Comparison of ENCODE assay signal across 8 cellular contexts in the genomic region with DNA sequence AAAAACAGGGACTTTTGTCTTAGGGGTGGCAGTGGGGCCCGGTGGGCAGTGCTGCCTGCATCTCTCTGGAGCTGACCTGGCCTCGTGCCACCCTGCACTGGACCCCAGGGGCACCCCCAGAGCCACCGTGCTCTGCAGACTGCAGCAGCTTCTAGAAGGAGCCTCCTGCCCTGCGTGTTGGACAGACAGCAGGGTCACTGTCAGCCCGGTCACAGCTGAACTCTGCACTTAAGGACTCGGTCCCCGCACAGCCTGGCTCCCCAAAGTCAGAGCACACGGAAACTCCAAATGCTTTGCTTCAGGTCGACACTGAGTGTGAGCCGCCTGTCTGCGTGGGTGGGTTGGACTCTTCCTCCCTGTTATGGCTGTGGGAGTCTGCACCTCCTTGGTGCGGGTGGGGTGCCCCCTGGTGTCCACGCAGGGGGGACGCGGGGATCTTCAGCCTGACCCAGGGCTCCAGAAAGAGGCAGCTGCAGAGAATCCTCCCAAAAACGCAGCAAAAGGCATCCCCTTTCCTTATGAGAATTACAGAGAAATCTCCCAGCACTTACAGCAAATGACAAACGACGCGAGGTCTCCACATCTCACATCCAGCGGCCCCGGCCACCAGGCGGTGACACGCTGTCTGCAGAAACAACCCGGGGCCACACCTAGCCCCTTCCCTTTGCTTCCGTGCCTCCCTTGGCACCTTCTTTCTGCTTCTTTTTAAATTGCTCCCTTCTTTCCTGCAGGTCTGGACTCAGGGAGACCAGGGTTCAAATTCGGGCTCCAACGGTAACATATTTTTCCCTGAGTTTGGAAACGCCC. TPM values are rescaled to one million over a fixed set of nuclear protein-coding genes. Genes with fewer than 3 reads are reported as not detected.
DNase-seq lines count a peak whose midpoint lies in the region; ATAC-seq and TF ChIP-seq lines count a peak whose summit lies in the region.

No MANE protein-coding gene starts in this region.

- H3K27ac Mint-ChIP-seq in osteocyte (ENCODE audit: unreplicated experiment): no peak overlapping the region

- H3K27me3 Mint-ChIP-seq in osteocyte (ENCODE audit: unreplicated experiment): peaks cover 14% of the 10 kb centered on the region

- H3K36me3 Mint-ChIP-seq in osteocyte (ENCODE audit: unreplicated experiment): peaks cover 3% of the 10 kb centered on the region

- H3K4me3 ChIP-seq in fibroblast of the aortic adventitia (ENCODE audit: low read depth, low read length): no peak overlapping the region

- H3K9me3 Mint-ChIP-seq in osteocyte (ENCODE audit: unreplicated experiment): peaks cover 13% of the 10 kb centered on the region

- H3K4me1 Mint-ChIP-seq in osteocyte (ENCODE audit: unreplicated experiment): peaks cover 5% of the 10 kb centered on the region

- DNase-seq in activated CD8-positive, alpha-beta memory T cell treated with anti-CD3 and anti-CD28 coated beads, Interleukin-2, amount 50 U/mL, for 48 hours: peak; percentile 61
- no peak for DNase-seq in activated CD8-positive, alpha-beta memory T cell treated with anti-CD3 and anti-CD28 coated beads for 24 hours
- DNase-seq in RKO (ENCODE audit: low spot score) (peak; percentile 41), fibroblast of the aortic adventitia (ENCODE audit: low read depth) (peak; percentile 50), osteocyte (ENCODE audit: extremely low spot score, unreplicated experiment) (peak; percentile 88), middle frontal gyrus (ENCODE audit: extremely low spot score, low spot score) (no peak), CD1c-positive myeloid dendritic cell (ENCODE audit: extremely low spot score) (no peak)

- no peak for ATAC-seq in GM21515 (IDR thresholded peaks at IDR 0.05; ENCODE audit: unreplicated experiment)

- no peak overlapping the region for H3K4me3 Mint-ChIP-seq in osteocyte (ENCODE audit: unreplicated experiment)

- peak; percentile 72 for TF ChIP-seq CTCF in fibroblast of the aortic adventitia (IDR thresholded peaks at IDR 0.05; ENCODE audit: insufficient read depth, low read length)
- peak; percentile 85 for TF ChIP-seq CTCF in osteocyte (IDR thresholded peaks at IDR 0.05)

RNA-seq across cellular contexts. Expression of a gene that starts 36.3 kb away (rescaled TPM):
- total RNA-seq in fibroblast of the aortic adventitia (ENCODE audit: low replicate concordance) (0.27 and 0.98 TPM in 2 replicates), osteocyte (0.94 and 1.4 TPM in 2 replicates)

Comparison
In these comparisons a context has a peak if more than half of its experiments do, and no peak if none do; other contexts are left out.
1. DNase-seq: peak in activated CD8-positive, alpha-beta memory T cell treated with anti-CD3 and anti-CD28 coated beads, Interleukin-2, amount 50 U/mL, for 48 hours (single experiment), RKO (single experiment), fibroblast of the aortic adventitia (single experiment) and osteocyte (single experiment); none in activated CD8-positive, alpha-beta memory T cell treated with anti-CD3 and anti-CD28 coated beads for 24 hours (single experiment), middle frontal gyrus (single experiment) and CD1c-positive myeloid dendritic cell (single experiment).